Comparison of ENCODE assay signal across 19 cellular contexts in genomic region chr10:104085801-104086400, GRCh38. TPM values are rescaled to one million over a fixed set of nuclear protein-coding genes. Genes with fewer than 3 reads are reported as not detected.
DNase-seq lines count a peak whose midpoint lies in the region; ATAC-seq and TF ChIP-seq lines count a peak whose summit lies in the region.
"Had no signal": no experiment of that assay in that cellular context is flagged by ENCODE, and none has a peak within 500 bp of the region (broad histone marks: within the 10 kb centered on the region; RNA-seq: fewer than 3 reads in every experiment).

Gene COL17A1 (minus strand): TSS chr10:104085880. CDS start chr10:104080673, 5,207 bp downstream.

- H3K36me3 ChIP-seq in HCT116 (ENCODE audit: control insufficient read depth in 1 of 2, insufficient read depth in 2 of 2, low read length in 2 of 2) (no peaks in the 10 kb centered on the region), RWPE2 (ENCODE audit: low read depth) (peaks cover 32% of the 10 kb centered on the region), suprapubic skin (no peaks in the 10 kb centered on the region), BE2C (no peaks in the 10 kb centered on the region)
- H3K36me3 ChIP-seq: neural progenitor cell had no signal

- no peak within 1 kb of the TSS; a peak in 1 of 7 replicates for H3K27ac Mint-ChIP-seq in H9
- H3K27ac Mint-ChIP-seq: activated naive CD4-positive, alpha-beta T cell treated with anti-CD3 and anti-CD28 coated beads, Interleukin-2, amount 10 ng/mL, durations not matched to agents 7 days and 5 days; neural progenitor cell had no signal

- ATAC-seq in HCT116 (peak; percentile 30), RWPE2 (ENCODE audit: low read depth) (peak; percentile 38), foreskin keratinocyte (peak; percentile 71), SK-N-SH treated with all-trans-retinoic acid at 6 μM for 48 hours (no peak)
- ATAC-seq: stimulated activated naive CD8-positive, alpha-beta T cell treated with anti-CD3 and anti-CD28 coated beads, Interleukin-15, Interleukin-2, amounts not matched to agents 100 U/mL and 50 U/mL, for 24 hours had no signal

- H3K14ac ChIP-seq in H9 (ENCODE audit: insufficient read depth, low read length) = no peak within 1 kb of the TSS

- no peaks in the 10 kb centered on the region; the same call in 1 of the 2 replicates for H3K27me3 Mint-ChIP-seq in H9 (ENCODE audit: low read depth)

- H4K20me1 ChIP-seq in HCT116 (ENCODE audit: insufficient read depth) (no peaks in the 10 kb centered on the region), H9 (ENCODE audit: control insufficient read depth, insufficient read depth, insufficient read length) (no peaks in the 10 kb centered on the region)

- H3K9me2 ChIP-seq in HCT116 (ENCODE audit: insufficient read depth) = no peaks in the 10 kb centered on the region

- TF ChIP-seq POLR2A in HCT116 (IDR thresholded peaks at IDR 0.05; ENCODE audit: borderline replicate concordance, extremely low read depth, insufficient read depth, insufficient read length) (no peak), suprapubic skin (IDR thresholded peaks at IDR 0.05) (no peak)

- TF ChIP-seq EP300 in suprapubic skin (IDR thresholded peaks at IDR 0.05) = no peak

- H4K91ac ChIP-seq in H9 (ENCODE audit: insufficient read length, low read depth, low read length) = no peak within 1 kb of the TSS

- H3K4me1 Mint-ChIP-seq in H9 = peaks cover 27 to 34% of the 10 kb centered on the region in 2 experiments
- H3K4me1 Mint-ChIP-seq: activated naive CD4-positive, alpha-beta T cell treated with anti-CD3 and anti-CD28 coated beads, Interleukin-2, amount 10 ng/mL, durations not matched to agents 7 days and 5 days; CD8-positive, alpha-beta memory T cell had no signal

- TF ChIP-seq RAD21 in HCT116 (IDR thresholded peaks at IDR 0.05; ENCODE audit: low read depth) = no peak

- TF ChIP-seq CTCF in HCT116 (IDR thresholded peaks at IDR 0.05 in 2 of 3, conservative IDR thresholded peaks at IDR 0.05 in 1 of 3; ENCODE audit: borderline replicate concordance in 1 of 3, insufficient read depth in 1 of 3, low read depth in 2 of 3, low read length in 2 of 3) = no peak
- no peak for TF ChIP-seq CTCF in RWPE2 (IDR thresholded peaks at IDR 0.05; ENCODE audit: poor library complexity, severe bottlenecking)
- TF ChIP-seq CTCF in foreskin keratinocyte (conservative IDR thresholded peaks at IDR 0.05) = no peak
- TF ChIP-seq CTCF in suprapubic skin (IDR thresholded peaks at IDR 0.05) = no peak
- no peak for TF ChIP-seq CTCF in BE2C (IDR thresholded peaks at IDR 0.05; ENCODE audit: low read depth, low read length)
- TF ChIP-seq CTCF in H9 (conservative IDR thresholded peaks at IDR 0.05) = no peak

- POLR2A ChIA-PET in HCT116 (lab: Charles Lee) = no interaction called here

- H3K79me2 ChIP-seq in HCT116 (ENCODE audit: insufficient read depth, low read length) (no peaks in the 10 kb centered on the region), H9 (ENCODE audit: insufficient read depth, low read length) (no peaks in the 10 kb centered on the region)

- H3K27ac ChIP-seq in HCT116 (ENCODE audit: low read depth, low read length) (no peak within 1 kb of the TSS), RWPE2 (ENCODE audit: poor library complexity, severe bottlenecking) (peak within 1 kb of the TSS; percentile 96), foreskin keratinocyte (peak within 1 kb of the TSS; percentile 96), suprapubic skin (peak within 1 kb of the TSS; percentile 76), H9 (ENCODE audit: insufficient read length, low read depth, low read length) (no peak within 1 kb of the TSS)
- H3K27ac ChIP-seq: neural progenitor cell had no signal

- intact Hi-C loops in HCT116 (cut with micrococcal nuclease) = no loop called here

- H2BK12ac ChIP-seq in H9 (ENCODE audit: insufficient read length, low read depth, low read length) = no peak within 1 kb of the TSS

- no peak within 1 kb of the TSS for H3K4ac ChIP-seq in H9 (ENCODE audit: low read depth, low read length)

- H3K9me3 Mint-ChIP-seq in H9 = no peaks in the 10 kb centered on the region
- H3K9me3 Mint-ChIP-seq: activated naive CD4-positive, alpha-beta T cell treated with anti-CD3 and anti-CD28 coated beads, Interleukin-2, amount 10 ng/mL, durations not matched to agents 7 days and 5 days; CD8-positive, alpha-beta memory T cell; neural progenitor cell had no signal

- DNase-seq in HCT116 (ENCODE audit: low read depth, low spot score) (no peak), RWPE2 (ENCODE audit: low spot score) (no peak), foreskin keratinocyte (peak; percentile 94 to 96), suprapubic skin (ENCODE audit: low spot score in 2 of 2) (no peak), BE2C (no peak), H9 (no peak), NCI-H2227 (lab: John Stamatoyannopoulos, UW; ENCODE audit: unreplicated experiment) (no peak)
- DNase-seq: activated CD4-positive, alpha-beta T cell treated with anti-CD3 and anti-CD28 coated beads, Interleukin-2, amount 50 U/mL, for 4 hours; activated naive CD4-positive, alpha-beta T cell treated with anti-CD3 and anti-CD28 coated beads, Interleukin-2, amount 10 ng/mL, durations not matched to agents 7 days and 5 days; activated T-cell treated with anti-CD3 and anti-CD28 coated beads for 4 hours; CD8-positive, alpha-beta memory T cell; hypothalamus; NCI-H1105; NCI-H2171; NCI-H774; retina; stimulated activated naive CD8-positive, alpha-beta T cell treated with anti-CD3 and anti-CD28 coated beads, Interleukin-15, Interleukin-2, amounts not matched to agents 100 U/mL and 50 U/mL, for 24 hours had no signal

- H2BK120ac ChIP-seq in H9 (ENCODE audit: low read depth, low read length, poor library complexity, severe bottlenecking) = no peak within 1 kb of the TSS

- peaks cover 6 to 23% of the 10 kb centered on the region in 2 experiments; a peak in 3 of 4 replicates for H3K4me1 ChIP-seq in HCT116 (ENCODE audit: control insufficient read depth in 1 of 2, insufficient read depth in 2 of 2, low read length in 2 of 2)
- peaks cover 39% of the 10 kb centered on the region for H3K4me1 ChIP-seq in RWPE2 (ENCODE audit: insufficient read depth, poor library complexity, severe bottlenecking)
- peaks cover 29% of the 10 kb centered on the region for H3K4me1 ChIP-seq in foreskin keratinocyte
- H3K4me1 ChIP-seq in suprapubic skin = peaks cover 15% of the 10 kb centered on the region
- no peaks in the 10 kb centered on the region for H3K4me1 ChIP-seq in BE2C
- peaks cover 5% of the 10 kb centered on the region; the same call in 1 of the 2 replicates for H3K4me1 ChIP-seq in H9 (ENCODE audit: insufficient read depth, low read length)

- H2AK5ac ChIP-seq in H9 (ENCODE audit: insufficient read length, low read length) = no peak within 1 kb of the TSS

- H2BK20ac ChIP-seq in H9 (ENCODE audit: low read depth, low read length, poor library complexity, severe bottlenecking) = no peak within 1 kb of the TSS

- no peak within 1 kb of the TSS for H3T11ph ChIP-seq in H9 (ENCODE audit: low read length)

- H3K79me1 ChIP-seq in H9 (ENCODE audit: insufficient read depth, low read depth, low read length, poor library complexity, severe bottlenecking) = no peaks in the 10 kb centered on the region

- H3K4me3 ChIP-seq in HCT116 (replicated peaks in 1 of 2; ENCODE audit: low read depth in 1 of 2, low read length in 2 of 2) (no peak within 1 kb of the TSS), RWPE2 (ENCODE audit: severe bottlenecking) (peak within 1 kb of the TSS; percentile 42), suprapubic skin (peak within 1 kb of the TSS; percentile 39), BE2C (ENCODE audit: low read depth, low read length) (no peak within 1 kb of the TSS)
- H3K4me3 ChIP-seq: neural progenitor cell had no signal

- H3K23ac ChIP-seq in H9 (ENCODE audit: insufficient read length, low read depth, low read length) = no peak within 1 kb of the TSS

- no peak within 1 kb of the TSS for H4K5ac ChIP-seq in H9 (ENCODE audit: insufficient read length, low read depth, low read length)

- no peak within 1 kb of the TSS for H3K56ac ChIP-seq in H9 (ENCODE audit: insufficient read length, low read depth, low read length)

- no TSS peak for BruUV-seq in HCT116 (replicated peaks; lab: Mats Ljungman, UMichigan)

- H3K4me2 ChIP-seq in HCT116 (ENCODE audit: low read length) = peak within 1 kb of the TSS; percentile 15
- H3K4me2 ChIP-seq in H9 (ENCODE audit: insufficient read depth, insufficient read length, low read length) = no peak within 1 kb of the TSS
- H3K4me2 ChIP-seq: neural progenitor cell had no signal

- H3K9me3 ChIP-seq in HCT116 (ENCODE audit: control insufficient read depth in 1 of 2, insufficient read depth in 1 of 2, low read depth in 1 of 2, low read length in 2 of 2) (peaks cover 0 to 2% of the 10 kb centered on the region in 2 experiments; a peak in 1 of 4 replicates), RWPE2 (ENCODE audit: severe bottlenecking) (no peaks in the 10 kb centered on the region), suprapubic skin (no peaks in the 10 kb centered on the region), BE2C (no peaks in the 10 kb centered on the region), H9 (ENCODE audit: control insufficient read depth, low read depth, low read length) (no peaks in the 10 kb centered on the region)

- RAD21 ChIA-PET in HCT116 (lab: Charles Lee; ENCODE audit: low non-redundant PET in 1 of 2, low total read pairs in 2 of 2, uncharacterized antibody in 2 of 2, unreplicated experiment in 2 of 2) = no interaction called here

- no peak within 1 kb of the TSS for H2BK5ac ChIP-seq in H9 (ENCODE audit: insufficient read length, low read length)

- no peak within 1 kb of the TSS for H3K4me3 Mint-ChIP-seq in H9
- H3K4me3 Mint-ChIP-seq: activated naive CD4-positive, alpha-beta T cell treated with anti-CD3 and anti-CD28 coated beads, Interleukin-2, amount 10 ng/mL, durations not matched to agents 7 days and 5 days; CD8-positive, alpha-beta memory T cell; neural progenitor cell had no signal

- H2AFZ ChIP-seq in HCT116 (ENCODE audit: low read depth, low read length, poor library complexity, severe bottlenecking) (peak within 1 kb of the TSS; percentile 92), H9 (ENCODE audit: low read length) (no peak within 1 kb of the TSS)
- H2AFZ ChIP-seq: neural progenitor cell had no signal

- H3K27me3 ChIP-seq in HCT116 (ENCODE audit: insufficient read depth, low read length) (no peaks in the 10 kb centered on the region), RWPE2 (ENCODE audit: insufficient read depth, poor library complexity, severe bottlenecking) (no peaks in the 10 kb centered on the region), foreskin keratinocyte (no peaks in the 10 kb centered on the region), suprapubic skin (no peaks in the 10 kb centered on the region), BE2C (no peaks in the 10 kb centered on the region), H9 (ENCODE audit: insufficient read depth, low read length) (no peaks in the 10 kb centered on the region)
- H3K27me3 ChIP-seq: neural progenitor cell had no signal

- H4K8ac ChIP-seq in H9 (replicated peaks; ENCODE audit: insufficient read length, low read depth, low read length) = no peak within 1 kb of the TSS

- H3K18ac ChIP-seq in H9 (ENCODE audit: insufficient read length, low read depth, low read length) = no peak within 1 kb of the TSS

- H3K36me3 Mint-ChIP-seq in H9 (ENCODE audit: insufficient read depth in 1 of 3, low read depth in 3 of 3) = no peaks in the 10 kb centered on the region
- H3K36me3 Mint-ChIP-seq: activated naive CD4-positive, alpha-beta T cell treated with anti-CD3 and anti-CD28 coated beads, Interleukin-2, amount 10 ng/mL, durations not matched to agents 7 days and 5 days; CD8-positive, alpha-beta memory T cell; neural progenitor cell had no signal

- no peak within 1 kb of the TSS for H2BK15ac ChIP-seq in H9 (ENCODE audit: low read depth, low read length)

- H3K23me2 ChIP-seq in H9 (ENCODE audit: insufficient read length, low read depth, low read length, poor library complexity, severe bottlenecking) = no peaks in the 10 kb centered on the region

- no peak within 1 kb of the TSS for H3K9ac ChIP-seq in HCT116 (ENCODE audit: low read length)
- no peak within 1 kb of the TSS for H3K9ac ChIP-seq in H9 (ENCODE audit: extremely low read depth, insufficient read length, low read length)
- H3K9ac ChIP-seq: neural progenitor cell had no signal

- CTCF ChIA-PET in HCT116 (lab: Charles Lee) = no interaction called here

- 55% methylated on average over 3 of the region's 3 CpGs for WGBS in suprapubic skin
- WGBS in H9 (ENCODE audit: extremely low coverage, insufficient read length, low lambda C conversion rate) = no CpG with 5 or more reads among the region's 3 CpGs

RNA-seq across cellular contexts. Expression of gene COL17A1, which starts in this region (rescaled TPM):
- total RNA-seq in HCT116 (2021; ENCODE audit: unreplicated experiment) (3.5 TPM), foreskin keratinocyte (1,970 and 2,423 TPM in 2 replicates), suprapubic skin (1,000 to 10,000 TPM in 3 of 4 donors, 100 to 1,000 TPM in 1; 926 to 1,768 (median 1,374) TPM), H9 (2021) (1.9 TPM in 2 replicates)
- 4.1 and 5.1 TPM in 2 replicates for polyA plus RNA-seq in HCT116 (2012)
- polyA plus RNA-seq in foreskin keratinocyte = 1,615 and 1,982 TPM in 2 replicates
- polyA plus RNA-seq in BE2C (2012; ENCODE audit: insufficient read depth, insufficient read length, low read depth) = not detected
- total RNA-seq: CD8-positive, alpha-beta memory T cell had no signal
- polyA plus RNA-seq: CD8-positive, alpha-beta memory T cell had no signal

Comparison
In these comparisons a context has a peak if more than half of its experiments do, and no peak if none do; other contexts are left out.
1. RNA of gene COL17A1 (total RNA-seq): 1,970 to 2,423 TPM in foreskin keratinocyte and 926 to 1,768 TPM in suprapubic skin; 3.5 TPM in HCT116 (single experiment) and 1.9 TPM in H9; every median in the first group is over 100 times any median in the second.
2. DNase-seq: peak in foreskin keratinocyte (2 of 2); none in HCT116 (single experiment), RWPE2 (single experiment), suprapubic skin (0 of 2), BE2C (single experiment), H9 (single experiment) and NCI-H2227 (single experiment).
3. H3K27ac ChIP-seq: peak in RWPE2 (single experiment), foreskin keratinocyte (single experiment) and suprapubic skin (single experiment); none in HCT116 (single experiment) and H9 (single experiment).
4. H3K4me3 ChIP-seq: peak in RWPE2 (single experiment) and suprapubic skin (single experiment); none in HCT116 (0 of 2) and BE2C (single experiment).